8 cellular contexts compared by ENCODE assay signal in genomic region chr3:113948015-113948917, GRCh38. TPM values are rescaled to one million over a fixed set of nuclear protein-coding genes. Genes with fewer than 3 reads are reported as not detected.
DNase-seq lines count a peak whose midpoint lies in the region; ATAC-seq and TF ChIP-seq lines count a peak whose summit lies in the region.

No MANE protein-coding gene starts in this region.

- TF ChIP-seq CTCF in astrocyte of the cerebellum (IDR thresholded peaks at IDR 0.05; ENCODE audit: low read depth, low read length, missing control alignments) (no peak), smooth muscle cell (IDR thresholded peaks at IDR 0.05; ENCODE audit: borderline replicate concordance, insufficient read depth, poor library complexity, severe bottlenecking) (no peak)

- H3F3A ChIP-seq in smooth muscle cell (ENCODE audit: low read depth) = peaks cover 4% of the 10 kb centered on the region

- H3K9ac ChIP-seq in iPS-18a (ENCODE audit: low read length) (peak overlapping the region; percentile 53), smooth muscle cell (ENCODE audit: low read depth) (no peak overlapping the region)

- no peaks in the 10 kb centered on the region for H3K36me3 ChIP-seq in iPS-18a (ENCODE audit: control insufficient read depth, low read depth, low read length)
- H3K36me3 ChIP-seq in smooth muscle cell (ENCODE audit: low read depth) = no peaks in the 10 kb centered on the region

- peak; percentile 30 for DNase-seq in Caki2 (ENCODE audit: low read depth)
- DNase-seq in SHP77 treated with DMSO at 0.1 percent for 48 hours (lab: John Stamatoyannopoulos, UW) = peak; percentile 12
- no peak for DNase-seq in astrocyte of the cerebellum (ENCODE audit: low read depth)
- DNase-seq in smooth muscle cell (lab: John Stamatoyannopoulos, UW; ENCODE audit: unreplicated experiment) = no peak
- DNase-seq in NCI-H2107 (lab: John Stamatoyannopoulos, UW) = no peak

- peak; percentile 65 for ATAC-seq in GM19455 (IDR thresholded peaks at IDR 0.05; ENCODE audit: unreplicated experiment)
- peak; percentile 39 for ATAC-seq in HG03520 (IDR thresholded peaks at IDR 0.05; ENCODE audit: unreplicated experiment)

- no peaks in the 10 kb centered on the region for H4K20me1 ChIP-seq in smooth muscle cell (ENCODE audit: low read depth)

- H2AFZ ChIP-seq in smooth muscle cell (ENCODE audit: low read depth) = peak overlapping the region; percentile 27

- peak overlapping the region; percentile 58 for H3K4me3 ChIP-seq in astrocyte of the cerebellum (ENCODE audit: low read depth, low read length)
- H3K4me3 ChIP-seq in iPS-18a (ENCODE audit: low read length) = peak overlapping the region; percentile 69
- H3K4me3 ChIP-seq in smooth muscle cell = peak overlapping the region; percentile 55

- H3K9me3 ChIP-seq in iPS-18a (ENCODE audit: control insufficient read depth, low read depth, low read length) (no peaks in the 10 kb centered on the region), smooth muscle cell (replicated peaks; ENCODE audit: low read depth) (no peaks in the 10 kb centered on the region)

- no peaks in the 10 kb centered on the region for H3K79me2 ChIP-seq in smooth muscle cell (ENCODE audit: low read depth)

- peaks cover 28% of the 10 kb centered on the region for H3K27me3 ChIP-seq in iPS-18a (ENCODE audit: control insufficient read depth, insufficient read depth, low read length)
- peaks cover 51% of the 10 kb centered on the region for H3K27me3 ChIP-seq in smooth muscle cell (ENCODE audit: low read depth)

- in situ Hi-C loops in Caki2 (cut with HindIII; ENCODE audit: low pct_unique_long_range_greater_than_20kb, low sequenced_read_pairs) = no loop called here
- in situ Hi-C loops in astrocyte of the cerebellum (cut with HindIII; ENCODE audit: low sequenced_read_pairs) = no loop called here

- peak overlapping the region; percentile 83 for H3K4me2 ChIP-seq in smooth muscle cell

- H3K27ac ChIP-seq in iPS-18a (ENCODE audit: low read length) (no peak overlapping the region), smooth muscle cell (ENCODE audit: low read depth) (no peak overlapping the region)

- H3K4me1 ChIP-seq in iPS-18a (ENCODE audit: control insufficient read depth, low read depth, low read length) (peaks cover 11% of the 10 kb centered on the region), smooth muscle cell (ENCODE audit: low read depth) (no peaks in the 10 kb centered on the region)

- 5% methylated on average over 54 of the region's 65 CpGs for WGBS in smooth muscle cell (ENCODE audit: low lambda C conversion rate)

RNA-seq across cellular contexts. Expression of gene ZDHHC23, which starts 0.5 kb away (rescaled TPM):
- total RNA-seq in Caki2 (2014; rRNA removed; shearing (Covaris generic); ENCODE audit: low replicate concordance) = 0.87 and 2.9 TPM in 2 replicates
- 0.36 and 0.94 TPM in 2 replicates for total RNA-seq in smooth muscle cell
- polyA plus RNA-seq in smooth muscle cell = 0.66 TPM in 1 of 2 replicates, not detected in the other

Comparison
In these comparisons a context has a peak if more than half of its experiments do, and no peak if none do; other contexts are left out.
1. DNase-seq: peak in Caki2 (single experiment) and SHP77 treated with DMSO at 0.1 percent for 48 hours (single experiment); none in astrocyte of the cerebellum (single experiment), smooth muscle cell (single experiment) and NCI-H2107 (single experiment).
2. Peak in every context shown above with its lines, with median percentiles within 50 percentile points of each other: H3K4me3 ChIP-seq.